8 cellular contexts compared by ENCODE assay signal in genomic region chr2:28810384-28811285, GRCh38. TPM values are rescaled to one million over a fixed set of nuclear protein-coding genes. Genes with fewer than 3 reads are reported as not detected.
A peak's percentile ranks its signal among the peaks of the same experiment; 100 is the strongest.
DNase-seq lines count a peak whose midpoint lies in the region; ATAC-seq and TF ChIP-seq lines count a peak whose summit lies in the region.

TSS of gene SPDYA (plus strand) at chr2:28810834. CDS start at chr2:28816015, 5,181 bp downstream.

- H3K4me3 Mint-ChIP-seq in activated CD4-positive, alpha-beta T cell treated with anti-CD3 and anti-CD28 coated beads for 36 hours = peak within 1 kb of the TSS; percentile 59

- POLR2A ChIA-PET in activated CD4-positive, alpha-beta T cell treated with anti-CD3 and anti-CD28 coated beads for 36 hours (lab: Charles Lee) = interaction anchor here (0.6 kb wide), 1 partner anchor 263 kb away, joined by 6 read pairs; no protein-coding TSS in a partner anchor

- no peaks in the 10 kb centered on the region for H3K9me3 ChIP-seq in Karpas-422 (ENCODE audit: low read length)

- H3K27ac ChIP-seq in Karpas-422 (ENCODE audit: low read length) = no peak within 1 kb of the TSS

- TF ChIP-seq CTCF in choroid plexus epithelial cell (conservative IDR thresholded peaks at IDR 0.05; ENCODE audit: low read depth, low read length) = no peak

- no peaks in the 10 kb centered on the region for H3K9me3 Mint-ChIP-seq in activated CD4-positive, alpha-beta T cell treated with anti-CD3 and anti-CD28 coated beads for 36 hours (ENCODE audit: low read depth)

- H4K20me1 ChIP-seq in Karpas-422 (ENCODE audit: insufficient read depth, low read depth, low read length) = no peaks in the 10 kb centered on the region

- peaks cover 14% of the 10 kb centered on the region for H3K4me1 Mint-ChIP-seq in activated CD4-positive, alpha-beta T cell treated with anti-CD3 and anti-CD28 coated beads for 36 hours

- peaks cover 2% of the 10 kb centered on the region; the same call in 1 of the 2 replicates for H3K36me3 ChIP-seq in Karpas-422 (ENCODE audit: insufficient read depth, low read length)

- intact Hi-C loops in activated CD4-positive, alpha-beta T cell treated with anti-CD3 and anti-CD28 coated beads for 36 hours (cut with DNase I, micrococcal nuclease) = loop anchor here (1.0 to 5.0 kb wide), 8 partner anchors 59 to 307 kb away; partner anchors contain the start of genes PPP1CB (in 2 of the 2), TRMT61B (in 2 of the 2), CLIP4 (in 1 of the 2) and WDR43 (in 1 of the 2)

- H3K9ac ChIP-seq in Karpas-422 (ENCODE audit: low read length) = no peak within 1 kb of the TSS

- no peaks in the 10 kb centered on the region for H3K4me1 ChIP-seq in Karpas-422 (ENCODE audit: low read length)

- H3K4me2 ChIP-seq in Karpas-422 (ENCODE audit: low read depth, low read length, poor library complexity, severe bottlenecking) = no peak within 1 kb of the TSS

- CTCF ChIA-PET in activated CD4-positive, alpha-beta T cell treated with anti-CD3 and anti-CD28 coated beads for 36 hours (lab: Charles Lee) = interaction anchor here (0.5 to 2.4 kb wide), 5 partner anchors 10 to 1087 kb away, joined by 3 to 8 read pairs (median 4); no protein-coding TSS in a partner anchor

- H3K27ac Mint-ChIP-seq in activated CD4-positive, alpha-beta T cell treated with anti-CD3 and anti-CD28 coated beads for 36 hours = no peak within 1 kb of the TSS

- no peaks in the 10 kb centered on the region for H3K27me3 Mint-ChIP-seq in activated CD4-positive, alpha-beta T cell treated with anti-CD3 and anti-CD28 coated beads for 36 hours

- H2AFZ ChIP-seq in Karpas-422 (ENCODE audit: low read length) = no peak within 1 kb of the TSS

- peak; percentile 93 for DNase-seq in DMS79 treated with DMSO at 0.1 percent for 48 hours (lab: John Stamatoyannopoulos, UW)
- peak; percentile 65 for DNase-seq in MV-4-11 (lab: John Stamatoyannopoulos, UW)
- DNase-seq in activated CD4-positive, alpha-beta T cell treated with anti-CD3 and anti-CD28 coated beads for 36 hours = peak; percentile 90
- DNase-seq in choroid plexus epithelial cell (ENCODE audit: low read depth) = peak; percentile 80
- DNase-seq in kidney tubule cell (ENCODE audit: low spot score) = peak; percentile 63
- DNase-seq in stimulated activated CD4-positive, alpha-beta T cell treated with anti-CD3 and anti-CD28 coated beads, Interleukin-1b, Interleukin-23, amount 100 ng/mL, for 4 hours (ENCODE audit: low read depth in 2 of 2) = peak; percentile 67 to 80
- DNase-seq in Karpas-422 = no peak

- H3K27me3 ChIP-seq in Karpas-422 (ENCODE audit: low read length) = no peaks in the 10 kb centered on the region

- H3K4me3 ChIP-seq in choroid plexus epithelial cell (ENCODE audit: low read depth, low read length) = peak within 1 kb of the TSS; percentile 58
- no peak within 1 kb of the TSS for H3K4me3 ChIP-seq in Karpas-422 (ENCODE audit: low read length)

- no peaks in the 10 kb centered on the region for H3K9me2 ChIP-seq in Karpas-422 (replicated peaks; ENCODE audit: insufficient read depth, low read length)

- H3K79me2 ChIP-seq in Karpas-422 (ENCODE audit: low read length) = no peaks in the 10 kb centered on the region

- peak; percentile 73 for ATAC-seq in GM21786 (IDR thresholded peaks at IDR 0.05; ENCODE audit: unreplicated experiment)
- ATAC-seq in activated CD4-positive, alpha-beta T cell treated with anti-CD3 and anti-CD28 coated beads for 36 hours = peak; percentile 95

- H3K36me3 Mint-ChIP-seq in activated CD4-positive, alpha-beta T cell treated with anti-CD3 and anti-CD28 coated beads for 36 hours (ENCODE audit: low read depth) = peaks cover 2% of the 10 kb centered on the region

RNA-seq across cellular contexts. Expression of gene SPDYA, which starts in this region (rescaled TPM):
- 1 to 10 TPM in 1 of 2 experiments, under 1 TPM in 1; 0.93 to 1.2 TPM for total RNA-seq in activated CD4-positive, alpha-beta T cell treated with anti-CD3 and anti-CD28 coated beads for 36 hours
- total RNA-seq in Karpas-422 (2014; rRNA removed; shearing (Covaris generic); ENCODE audit: low replicate concordance) = 0.76 and 0.78 TPM in 2 replicates
